9 cellular contexts compared by ENCODE assay signal in genomic region chr15:83284563-83285283, GRCh38. TPM values are rescaled to one million over a fixed set of nuclear protein-coding genes. Genes with fewer than 3 reads are reported as not detected.
DNase-seq lines count a peak whose midpoint lies in the region; ATAC-seq and TF ChIP-seq lines count a peak whose summit lies in the region.
"Had no signal": no experiment of that assay in that cellular context is flagged by ENCODE, and none has a peak within 500 bp of the region (broad histone marks: within the 10 kb centered on the region; RNA-seq: fewer than 3 reads in every experiment).

Gene BNC1 (minus strand): TSS chr15:83284664. CDS start chr15:83284628, 36 bp downstream.

- H3K4me3 ChIP-seq in hepatocyte (peak within 1 kb of the TSS; percentile 72), gastrocnemius medialis (peak within 1 kb of the TSS; percentile 49 to 56 (median 51)), MM.1S (ENCODE audit: low read length) (no peak within 1 kb of the TSS)

- no peaks in the 10 kb centered on the region for H3K79me2 ChIP-seq in hepatocyte
- no peaks in the 10 kb centered on the region for H3K79me2 ChIP-seq in MM.1S (ENCODE audit: low read length)

- H3K4me1 Mint-ChIP-seq in activated T-helper 1 cell treated with anti-CD3 and anti-CD28 coated beads, Interleukin-12 subunit alpha, Interleukin-12 subunit beta, Interleukin-2, Interleukin-4 antibody, amounts not matched to agents 30 ng/mL and 10 ng/mL and 1 ng/mL, durations not matched to agents 14 hours and 24 hours and 36 hours (ENCODE audit: low read depth): no peaks in the 10 kb centered on the region

- H3K4me2 ChIP-seq in hepatocyte (peak within 1 kb of the TSS; percentile 90), MM.1S (ENCODE audit: low read depth, low read length) (no peak within 1 kb of the TSS)

- H3K9me2 ChIP-seq in hepatocyte (replicated peaks; ENCODE audit: insufficient read depth) (no peaks in the 10 kb centered on the region), MM.1S (replicated peaks; ENCODE audit: insufficient read depth, low read length) (no peaks in the 10 kb centered on the region)

- H3K27ac ChIP-seq in hepatocyte: peak within 1 kb of the TSS; percentile 56
- H3K27ac ChIP-seq in gastrocnemius medialis: no peak within 1 kb of the TSS
- H3K27ac ChIP-seq in MM.1S (ENCODE audit: low read length): no peak within 1 kb of the TSS

- peak within 1 kb of the TSS; percentile 12 for H3K27ac Mint-ChIP-seq in activated T-helper 1 cell treated with anti-CD3 and anti-CD28 coated beads, Interleukin-12 subunit alpha, Interleukin-12 subunit beta, Interleukin-2, Interleukin-4 antibody, amounts not matched to agents 30 ng/mL and 10 ng/mL and 1 ng/mL, durations not matched to agents 14 hours and 24 hours and 36 hours

- H3K36me3 ChIP-seq in hepatocyte (replicated peaks; ENCODE audit: insufficient read depth, low read depth): no peaks in the 10 kb centered on the region
- H3K36me3 ChIP-seq in gastrocnemius medialis: no peaks in the 10 kb centered on the region
- H3K36me3 ChIP-seq in MM.1S (replicated peaks; ENCODE audit: insufficient read depth, low read length): no peaks in the 10 kb centered on the region

- no peaks in the 10 kb centered on the region for H3F3A ChIP-seq in MM.1S (ENCODE audit: insufficient read depth, low read length)

- TF ChIP-seq POLR2A in gastrocnemius medialis (IDR thresholded peaks at IDR 0.05): no peak

- no peaks in the 10 kb centered on the region for H3K36me3 Mint-ChIP-seq in activated T-helper 1 cell treated with anti-CD3 and anti-CD28 coated beads, Interleukin-12 subunit alpha, Interleukin-12 subunit beta, Interleukin-2, Interleukin-4 antibody, amounts not matched to agents 30 ng/mL and 10 ng/mL and 1 ng/mL, durations not matched to agents 14 hours and 24 hours and 36 hours (ENCODE audit: low read depth)

- intact Hi-C loops in activated T-helper 1 cell treated with anti-CD3 and anti-CD28 coated beads, Interleukin-12 subunit alpha, Interleukin-12 subunit beta, Interleukin-2, Interleukin-4 antibody, amounts not matched to agents 30 ng/mL and 10 ng/mL and 1 ng/mL, durations not matched to agents 14 hours and 24 hours and 36 hours (cut with micrococcal nuclease): loop anchor here (5.0 kb wide), 1 partner anchor 83 kb away; no protein-coding TSS in a partner anchor
- intact Hi-C loops in gastrocnemius medialis (cut with DNase I; ENCODE audit: low total_unique reads): no loop called here

- ATAC-seq in gastrocnemius medialis (no peak), HG02759 (IDR thresholded peaks at IDR 0.05; ENCODE audit: unreplicated experiment) (no peak)

- H3K9me3 ChIP-seq in hepatocyte (ENCODE audit: low read depth): no peaks in the 10 kb centered on the region
- no peaks in the 10 kb centered on the region for H3K9me3 ChIP-seq in gastrocnemius medialis
- H3K9me3 ChIP-seq in MM.1S (replicated peaks; ENCODE audit: insufficient read depth, low read length): no peaks in the 10 kb centered on the region

- no peak within 1 kb of the TSS for H3K9ac ChIP-seq in MM.1S (ENCODE audit: low read length)

- peak within 1 kb of the TSS; percentile 94 for H2AFZ ChIP-seq in hepatocyte
- no peak within 1 kb of the TSS for H2AFZ ChIP-seq in MM.1S (ENCODE audit: low read length)

- H3K9me3 Mint-ChIP-seq in activated T-helper 1 cell treated with anti-CD3 and anti-CD28 coated beads, Interleukin-12 subunit alpha, Interleukin-12 subunit beta, Interleukin-2, Interleukin-4 antibody, amounts not matched to agents 30 ng/mL and 10 ng/mL and 1 ng/mL, durations not matched to agents 14 hours and 24 hours and 36 hours: no peaks in the 10 kb centered on the region

- H3K27me3 Mint-ChIP-seq in activated T-helper 1 cell treated with anti-CD3 and anti-CD28 coated beads, Interleukin-12 subunit alpha, Interleukin-12 subunit beta, Interleukin-2, Interleukin-4 antibody, amounts not matched to agents 30 ng/mL and 10 ng/mL and 1 ng/mL, durations not matched to agents 14 hours and 24 hours and 36 hours (ENCODE audit: insufficient read depth): peaks cover 65% of the 10 kb centered on the region

- DNase-seq in GM13977 (ENCODE audit: low spot score): peak; percentile 29
- DNase-seq in activated T-helper 1 cell treated with anti-CD3 and anti-CD28 coated beads, Interleukin-12 subunit alpha, Interleukin-12 subunit beta, Interleukin-2, Interleukin-4 antibody, amounts not matched to agents 30 ng/mL and 10 ng/mL and 1 ng/mL, durations not matched to agents 14 hours and 24 hours and 36 hours (ENCODE audit: low spot score): no peak
- DNase-seq in hepatocyte (ENCODE audit: low spot score): peak; percentile 23
- DNase-seq in gastrocnemius medialis: no peak
- DNase-seq in cerebellar nuclear complex (lab: John Stamatoyannopoulos, UW): no peak
- no peak for DNase-seq in MM.1S
- no peak for DNase-seq in MV-4-11 (lab: John Stamatoyannopoulos, UW)
- DNase-seq: NCI-H2171 treated with DMSO at 0.1 percent for 48 hours had no signal

- in situ Hi-C loops in GM13977 (cut with MboI; ENCODE audit: low pct_unique_long_range_greater_than_20kb, low sequenced_read_pairs, unreplicated experiment) (no loop called here), gastrocnemius medialis (cut with MboI; ENCODE audit: low sequenced_read_pairs in 4 of 4) (no loop called here)

- H4K20me1 ChIP-seq in hepatocyte (ENCODE audit: insufficient read depth, poor library complexity, severe bottlenecking) (no peaks in the 10 kb centered on the region), MM.1S (ENCODE audit: insufficient read depth, low read length) (no peaks in the 10 kb centered on the region)

- H3K27me3 ChIP-seq in hepatocyte: peaks cover 81% of the 10 kb centered on the region
- H3K27me3 ChIP-seq in gastrocnemius medialis: peaks cover 45 to 55% (median 48%) of the 10 kb centered on the region in 3 donors
- no peaks in the 10 kb centered on the region for H3K27me3 ChIP-seq in MM.1S (replicated peaks; ENCODE audit: insufficient read depth, low read length)

- 2% methylated on average over 46 of the region's 93 CpGs for WGBS in hepatocyte (ENCODE audit: low lambda C conversion rate, missing lambda C conversion rate)

- H3K4me1 ChIP-seq in hepatocyte (ENCODE audit: insufficient read depth): peaks cover 8% of the 10 kb centered on the region
- H3K4me1 ChIP-seq in gastrocnemius medialis: no peaks in the 10 kb centered on the region
- H3K4me1 ChIP-seq in MM.1S (ENCODE audit: low read length): no peaks in the 10 kb centered on the region

- peak within 1 kb of the TSS; percentile 11 for H3K4me3 Mint-ChIP-seq in activated T-helper 1 cell treated with anti-CD3 and anti-CD28 coated beads, Interleukin-12 subunit alpha, Interleukin-12 subunit beta, Interleukin-2, Interleukin-4 antibody, amounts not matched to agents 30 ng/mL and 10 ng/mL and 1 ng/mL, durations not matched to agents 14 hours and 24 hours and 36 hours

- TF ChIP-seq CTCF in GM13977 (IDR thresholded peaks at IDR 0.05; ENCODE audit: extremely low read depth, insufficient read depth, missing control alignments) (no peak), hepatocyte (IDR thresholded peaks at IDR 0.05; ENCODE audit: poor library complexity) (no peak), gastrocnemius medialis (IDR thresholded peaks at IDR 0.05 in 4 of 5, conservative IDR thresholded peaks at IDR 0.05 in 1 of 5) (no peak), MM.1S (IDR thresholded peaks at IDR 0.05; ENCODE audit: low read length) (no peak)

RNA-seq across cellular contexts. Expression of gene BNC1, which starts in this region (rescaled TPM):
- total RNA-seq in activated T-helper 1 cell treated with anti-CD3 and anti-CD28 coated beads, Interleukin-12 subunit alpha, Interleukin-12 subunit beta, Interleukin-2, Interleukin-4 antibody, amounts not matched to agents 30 ng/mL and 10 ng/mL and 1 ng/mL, durations not matched to agents 14 hours and 24 hours and 36 hours: not detected in 2 replicates
- total RNA-seq in hepatocyte: 13.5 and 24.3 TPM in 2 replicates
- polyA plus RNA-seq in hepatocyte: 22.1 and 23.1 TPM in 2 replicates
- total RNA-seq in gastrocnemius medialis: under 1 TPM in 3 of 4 donors, not detected in 1; 0.10 to 0.13 (median 0.11) TPM

Comparison
In these comparisons a context has a peak if more than half of its experiments do, and no peak if none do; other contexts are left out.
1. RNA of gene BNC1 (total RNA-seq): 13.5 to 24.3 TPM in hepatocyte; 0.10 to 0.13 TPM in gastrocnemius medialis and not detected in activated T-helper 1 cell treated with anti-CD3 and anti-CD28 coated beads, Interleukin-12 subunit alpha, Interleukin-12 subunit beta, Interleukin-2, Interleukin-4 antibody, amounts not matched to agents 30 ng/mL and 10 ng/mL and 1 ng/mL, durations not matched to agents 14 hours and 24 hours and 36 hours; every median in the first group is over 10 times any median in the second.
2. DNase-seq: peak in GM13977 (single experiment) and hepatocyte (single experiment); none in activated T-helper 1 cell treated with anti-CD3 and anti-CD28 coated beads, Interleukin-12 subunit alpha, Interleukin-12 subunit beta, Interleukin-2, Interleukin-4 antibody, amounts not matched to agents 30 ng/mL and 10 ng/mL and 1 ng/mL, durations not matched to agents 14 hours and 24 hours and 36 hours (single experiment), gastrocnemius medialis (0 of 2), cerebellar nuclear complex (0 of 2), MM.1S (single experiment) and MV-4-11 (single experiment).